In the genomic region with DNA sequence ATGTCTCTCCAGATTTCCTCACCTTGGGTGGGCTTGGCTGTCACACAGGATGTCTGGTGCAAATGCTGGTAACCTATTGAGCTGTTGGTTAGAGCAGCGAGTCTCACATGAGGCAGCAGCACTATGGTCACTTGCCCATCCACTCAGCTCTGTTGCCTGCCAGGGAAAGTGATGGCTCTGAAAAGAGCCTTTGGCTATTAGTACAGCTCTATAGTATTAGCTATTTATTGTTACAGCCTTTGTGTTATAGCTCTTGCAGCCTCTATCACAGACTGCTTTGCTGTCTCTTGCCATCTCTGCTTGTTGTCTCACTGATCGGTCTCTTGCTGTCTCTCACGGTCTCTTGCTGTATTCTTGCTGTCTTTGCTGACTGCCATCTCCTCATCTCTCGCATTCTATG, we compare ENCODE assay signal across 29 cellular contexts.
"Had no signal": no experiment of that assay in that cellular context is flagged by ENCODE, and none has a peak within 500 bp of the region (broad histone marks: within the 10 kb centered on the region; RNA-seq: fewer than 3 reads in every experiment).

No MANE protein-coding gene starts in this region.

- H3K4me3 Mint-ChIP-seq: immature natural killer cell; naive thymus-derived CD8-positive, alpha-beta T cell; nephron; neural crest cell; stimulated activated naive CD8-positive, alpha-beta T cell treated with anti-CD3 and anti-CD28 coated beads, Interleukin-15, amount 100 ng/mL, for 72 hours; type B pancreatic cell had no signal

- H3K36me3 ChIP-seq: left lung, lower lobe of right lung, pancreas, prostate gland, tibial nerve, uterus had no signal

- H3K9me3 ChIP-seq: left lung, lower lobe of right lung, pancreas, prostate gland, tibial nerve, uterus had no signal

- H3K4me1 ChIP-seq: left lung, lower lobe of right lung, pancreas, prostate gland, tibial nerve, uterus had no signal

- DNase-seq: hypothalamus; immature natural killer cell; kidney; left colon; left lung; lower lobe of right lung; mammary epithelial cell; mesenchymal stem cell; naive thymus-derived CD8-positive, alpha-beta T cell; nucleus accumbens; pancreas; posterior cingulate gyrus; retina; right cardiac atrium; stimulated activated CD4-positive, alpha-beta T cell treated with anti-CD3 and anti-CD28 coated beads, Interleukin-12 subunit alpha, Interleukin-12 subunit beta, amount 100 ng/mL, for 4 hours; stimulated activated CD4-positive, alpha-beta T cell treated with anti-CD3 and anti-CD28 coated beads, Interleukin-15, amount 100 ng/mL, for 24 hours; stimulated activated CD4-positive, alpha-beta T cell treated with anti-CD3 and anti-CD28 coated beads, Interleukin-2, amount 100 ng/mL, for 24 hours; stimulated activated CD4-positive, alpha-beta T cell treated with anti-CD3 and anti-CD28 coated beads, Interleukin-4, amount 100 ng/mL, for 1 hour; stimulated activated naive CD4-positive, alpha-beta T cell treated with Interleukin-2 at 50 U/mL for 16 hours; stimulated activated naive CD8-positive, alpha-beta T cell treated with anti-CD3 and anti-CD28 coated beads, Interleukin-15, amount 100 ng/mL, for 72 hours; substantia nigra; uterus had no signal

- ATAC-seq: left colon; left lung; lower lobe of right lung; naive thymus-derived CD8-positive, alpha-beta T cell; pancreas; right cardiac atrium; sciatic nerve; stimulated activated naive CD8-positive, alpha-beta T cell treated with anti-CD3 and anti-CD28 coated beads, Interleukin-15, amount 100 ng/mL, for 72 hours had no signal

- H3K9me3 Mint-ChIP-seq: neural crest cell; stimulated activated naive CD8-positive, alpha-beta T cell treated with anti-CD3 and anti-CD28 coated beads, Interleukin-15, amount 100 ng/mL, for 72 hours; type B pancreatic cell had no signal

- H3K4me1 Mint-ChIP-seq: immature natural killer cell; naive thymus-derived CD8-positive, alpha-beta T cell; nephron; neural crest cell; stimulated activated naive CD8-positive, alpha-beta T cell treated with anti-CD3 and anti-CD28 coated beads, Interleukin-15, amount 100 ng/mL, for 72 hours had no signal

- H3K4me3 ChIP-seq: left lung, lower lobe of right lung, pancreas, prostate gland, skin epidermis, tibial nerve, uterus had no signal

- H3K36me3 Mint-ChIP-seq: immature natural killer cell; naive thymus-derived CD8-positive, alpha-beta T cell; type B pancreatic cell had no signal

- H3K27ac ChIP-seq: left lung, lower lobe of right lung, pancreas, prostate gland, skin epidermis, tibial nerve, uterus had no signal

- H3K27me3 ChIP-seq: left lung, pancreas, tibial nerve, uterus had no signal
